Comparison of ENCODE assay signal across 8 cellular contexts in genomic region chr2:10449481-10449831, GRCh38. TPM values are rescaled to one million over a fixed set of nuclear protein-coding genes. Genes with fewer than 3 reads are reported as not detected.
DNase-seq lines count a peak whose midpoint lies in the region; ATAC-seq and TF ChIP-seq lines count a peak whose summit lies in the region.

No MANE protein-coding gene starts in this region.

- POLR2A ChIA-PET in T-cell (lab: Charles Lee) = interaction anchor here in 1 of 2 donors (0.6 kb wide), 1 partner anchor 893 kb away, joined by 3 read pairs; no protein-coding TSS in a partner anchor

- H3K9me2 ChIP-seq in GM23248 (ENCODE audit: insufficient read depth) = no peaks in the 10 kb centered on the region

- H3K4me2 ChIP-seq in GM23248 (ENCODE audit: unreplicated experiment) = peak overlapping the region; percentile 72

- H3K27ac ChIP-seq in GM23248 (no peak overlapping the region), skeletal muscle tissue (ENCODE audit: low read depth, low read length) (no peak overlapping the region), caudate nucleus (ENCODE audit: low read depth, low read length) (no peak overlapping the region)

- ATAC-seq in T-cell (replicated peaks in 1 of 4) (no peak), HG03159 (IDR thresholded peaks at IDR 0.05; ENCODE audit: unreplicated experiment) (no peak), GM18520 (IDR thresholded peaks at IDR 0.05; ENCODE audit: unreplicated experiment) (no peak)

- H3K4me1 Mint-ChIP-seq in T-cell = peaks cover 16 to 40% (median 39%) of the 10 kb centered on the region in 3 donors

- H3K4me1 ChIP-seq in GM23248 (ENCODE audit: insufficient read depth) (peaks cover 15% of the 10 kb centered on the region), skeletal muscle tissue (ENCODE audit: control insufficient read depth in 3 of 3, insufficient read depth in 3 of 3, low read length in 3 of 3) (peaks cover 26 to 39% (median 32%) of the 10 kb centered on the region in 3 donors)

- in situ Hi-C loops in GM23248 (cut with MboI) = loop anchor here (25.0 kb wide), 1 partner anchor 662 kb away; no protein-coding TSS in a partner anchor

- H3K9me3 Mint-ChIP-seq in T-cell = no peaks in the 10 kb centered on the region

- no peak for TF ChIP-seq CTCF in fibroblast of the aortic adventitia (IDR thresholded peaks at IDR 0.05; ENCODE audit: insufficient read depth, low read length)

- H3K4me3 ChIP-seq in GM23248 = peak overlapping the region; percentile 73
- peak overlapping the region; percentile 82 for H3K4me3 ChIP-seq in fibroblast of the aortic adventitia (ENCODE audit: low read depth, low read length)
- peak overlapping the region; percentile 78 to 90 (median 80) for H3K4me3 ChIP-seq in skeletal muscle tissue (ENCODE audit: low read length in 3 of 3)

- CTCF ChIA-PET in T-cell (lab: Charles Lee) = interaction anchor here (1.2 to 6.5 kb wide), 2 partner anchors 15 kb away, joined by 4 to 22 read pairs; no protein-coding TSS in a partner anchor

- peak overlapping the region; percentile 73 to 79 (median 77) for H3K4me3 Mint-ChIP-seq in T-cell

- H3K36me3 Mint-ChIP-seq in T-cell = peaks cover 6% of the 10 kb centered on the region

- H3K27me3 ChIP-seq in GM23248 (replicated peaks; ENCODE audit: insufficient read depth) = no peaks in the 10 kb centered on the region
- no peaks in the 10 kb centered on the region for H3K27me3 ChIP-seq in skeletal muscle tissue (ENCODE audit: control insufficient read depth in 3 of 3, insufficient read depth in 3 of 3, low read length in 3 of 3)

- H3K79me2 ChIP-seq in GM23248 (ENCODE audit: insufficient read depth) = peaks cover 32% of the 10 kb centered on the region

- H3K9me3 ChIP-seq in GM23248 (ENCODE audit: low read depth) (no peaks in the 10 kb centered on the region), skeletal muscle tissue (ENCODE audit: control insufficient read depth in 3 of 3, low read length in 3 of 3) (no peaks in the 10 kb centered on the region)

- peaks cover 21% of the 10 kb centered on the region for H3F3A ChIP-seq in GM23248 (ENCODE audit: insufficient read depth)

- peak overlapping the region; percentile 81 to 84 for H3K27ac Mint-ChIP-seq in T-cell

- H3K36me3 ChIP-seq in GM23248 (ENCODE audit: low read depth) (peaks cover 3% of the 10 kb centered on the region; the same call in 1 of the 2 replicates), skeletal muscle tissue (ENCODE audit: control insufficient read depth in 3 of 3, insufficient read depth in 3 of 3, low read length in 3 of 3) (peaks cover 3 to 4% (median 3%) of the 10 kb centered on the region in 3 donors)

- no peak overlapping the region for H2AFZ ChIP-seq in GM23248

- no peak for DNase-seq in GM23248
- DNase-seq in T-cell = no peak
- no peak for DNase-seq in fibroblast of the aortic adventitia (ENCODE audit: low read depth)
- DNase-seq in CD1c-positive myeloid dendritic cell (ENCODE audit: extremely low spot score) = no peak
- DNase-seq in caudate nucleus (lab: John Stamatoyannopoulos, UW) = no peak

- H3K9ac ChIP-seq in GM23248 = peak overlapping the region; percentile 86
- peak overlapping the region in 2 of 3 donors; percentile 81 to 87 for H3K9ac ChIP-seq in skeletal muscle tissue (ENCODE audit: low read depth in 1 of 3, low read length in 3 of 3)

- H4K20me1 ChIP-seq in GM23248 (ENCODE audit: insufficient read depth) = peaks cover 3% of the 10 kb centered on the region; the same call in 1 of the 2 replicates

- H3K27me3 Mint-ChIP-seq in T-cell = no peaks in the 10 kb centered on the region

- WGBS in GM23248 (ENCODE audit: low coverage in 1 of 2, low lambda C conversion rate in 2 of 2, missing lambda C conversion rate in 2 of 2), 2 experiments = 41 to 45% methylated on average over 5 of the region's 5 CpGs

RNA-seq across cellular contexts. Expression of gene ODC1, which starts 1.3 kb away (rescaled TPM):
- 106 and 114 TPM in 2 replicates for total RNA-seq in GM23248 (2014; rRNA removed; shearing (Covaris generic))
- polyA plus RNA-seq in GM23248 (2016; fragmentation: Nextera tagmentation; extraction: Ambion mirVana) = 58.3 and 61.5 TPM in 2 replicates
- total RNA-seq in T-cell = 100 to 1,000 TPM in 1 of 5 donors, 10 to 100 TPM in 4; 40.6 to 102 (median 53.3) TPM
- total RNA-seq in fibroblast of the aortic adventitia (ENCODE audit: low replicate concordance) = 41.4 and 129 TPM in 2 replicates
- 99.7 TPM for total RNA-seq in skeletal muscle tissue
